ENCODE assay signal across 15 cellular contexts in genomic region chr3:72134989-72135451, GRCh38.
A peak's percentile ranks its signal among the peaks of the same experiment; 100 is the strongest.
DNase-seq lines count a peak whose midpoint lies in the region; ATAC-seq and TF ChIP-seq lines count a peak whose summit lies in the region.
"Had no signal": no experiment of that assay in that cellular context is flagged by ENCODE, and none has a peak within 500 bp of the region (broad histone marks: within the 10 kb centered on the region; RNA-seq: fewer than 3 reads in every experiment).

No MANE protein-coding gene starts in this region.

- H3K4me1 Mint-ChIP-seq in activated T-helper 17 cell treated with anti-CD3 and anti-CD28 coated beads, Interleukin-2, amount 50 U/mL, for 72 hours: peaks cover 8% of the 10 kb centered on the region

- H3K9me3 Mint-ChIP-seq in activated T-helper 17 cell treated with anti-CD3 and anti-CD28 coated beads, Interleukin-2, amount 50 U/mL, for 72 hours: no peaks in the 10 kb centered on the region

- no peak overlapping the region for H4K8ac ChIP-seq in mesenchymal stem cell (ENCODE audit: low read length)

- no peak overlapping the region for H3K14ac ChIP-seq in mesenchymal stem cell (ENCODE audit: low read length in 2 of 2)

- H3K79me1 ChIP-seq in mesenchymal stem cell (replicated peaks; ENCODE audit: low read length, poor library complexity, severe bottlenecking): no peaks in the 10 kb centered on the region

- no peak overlapping the region for H2AK5ac ChIP-seq in mesenchymal stem cell (ENCODE audit: low read length, severe bottlenecking)

- H3K27ac ChIP-seq in uterus: no peak overlapping the region
- no peak overlapping the region for H3K27ac ChIP-seq in mesenchymal stem cell (ENCODE audit: low read length, poor library complexity, severe bottlenecking)

- no peak overlapping the region for H3K9ac ChIP-seq in mesenchymal stem cell (ENCODE audit: low read length)

- peak overlapping the region; percentile 63 for H3K4me3 Mint-ChIP-seq in activated T-helper 17 cell treated with anti-CD3 and anti-CD28 coated beads, Interleukin-2, amount 50 U/mL, for 72 hours

- no peaks in the 10 kb centered on the region for H3K36me3 ChIP-seq in GM06990 (ENCODE audit: control insufficient read depth, insufficient read depth, low read length)
- no peaks in the 10 kb centered on the region for H3K36me3 ChIP-seq in uterus
- no peaks in the 10 kb centered on the region for H3K36me3 ChIP-seq in mesenchymal stem cell (ENCODE audit: control insufficient read depth in 1 of 2, insufficient read depth in 2 of 2, low read depth in 1 of 2, low read length in 2 of 2)

- TF ChIP-seq CTCF in GM06990 (IDR thresholded peaks at IDR 0.05; ENCODE audit: insufficient read depth, low read length, poor library complexity, severe bottlenecking) (no peak), uterus (IDR thresholded peaks at IDR 0.05) (no peak)

- H3K4me1 ChIP-seq in uterus (no peaks in the 10 kb centered on the region), mesenchymal stem cell (ENCODE audit: control insufficient read depth, insufficient read depth, low read depth, low read length) (no peaks in the 10 kb centered on the region)

- H3K4me3 ChIP-seq in GM06990 (replicated peaks; ENCODE audit: low read depth, low read length) (no peak overlapping the region), uterus (no peak overlapping the region), mesenchymal stem cell (ENCODE audit: insufficient read depth in 1 of 2, low read depth in 1 of 2, low read length in 2 of 2) (no peak overlapping the region)

- H3K4ac ChIP-seq in mesenchymal stem cell (ENCODE audit: low read depth in 1 of 2, low read length in 2 of 2): no peak overlapping the region

- WGBS in mesenchymal stem cell: 77% methylated on average over 6 of the region's 6 CpGs

- peaks cover 14% of the 10 kb centered on the region for H3K27me3 Mint-ChIP-seq in activated T-helper 17 cell treated with anti-CD3 and anti-CD28 coated beads, Interleukin-2, amount 50 U/mL, for 72 hours

- no peaks in the 10 kb centered on the region for H3K36me3 Mint-ChIP-seq in activated T-helper 17 cell treated with anti-CD3 and anti-CD28 coated beads, Interleukin-2, amount 50 U/mL, for 72 hours (ENCODE audit: low read depth)

- H3K23ac ChIP-seq in mesenchymal stem cell (ENCODE audit: low read length in 2 of 2): no peak overlapping the region

- no peak overlapping the region for H3K4me2 ChIP-seq in mesenchymal stem cell (ENCODE audit: low read length, poor library complexity, severe bottlenecking)

- peak; percentile 59 for ATAC-seq in GM19023 (IDR thresholded peaks at IDR 0.05; ENCODE audit: unreplicated experiment)
- ATAC-seq in HG03354 (IDR thresholded peaks at IDR 0.05; ENCODE audit: poor library complexity, severe bottlenecking, unreplicated experiment): peak; percentile 53
- peak; percentile 58 for ATAC-seq in activated T-helper 17 cell treated with anti-CD3 and anti-CD28 coated beads, Interleukin-2, amount 50 U/mL, for 72 hours (replicated peaks)
- no peak for ATAC-seq in Right ventricle myocardium inferior
- ATAC-seq in GM21367 (IDR thresholded peaks at IDR 0.05; ENCODE audit: unreplicated experiment): no peak

- DNase-seq in GM06990 (ENCODE audit: extremely low read depth, insufficient read length) (peak; percentile 39), Right ventricle myocardium inferior (ENCODE audit: missing footprints) (no peak), uterus (no peak), mesenchymal stem cell (no peak)
- DNase-seq: cerebellar nuclear complex; IMR-90; kidney glomerular epithelial cell; NCI-H2227 treated with DMSO at 0.1 percent for 48 hours; occipital lobe; SHP77 treated with DMSO at 0.1 percent for 48 hours; stimulated activated CD4-positive, alpha-beta T cell treated with anti-CD3 and anti-CD28 coated beads, Interleukin-2, amount 100 ng/mL, for 48 hours had no signal

- no peak overlapping the region for H2BK5ac ChIP-seq in mesenchymal stem cell (ENCODE audit: low read depth, low read length, poor library complexity, severe bottlenecking)

- H3K9me3 ChIP-seq in uterus: no peaks in the 10 kb centered on the region
- H3K9me3 ChIP-seq in mesenchymal stem cell (ENCODE audit: control insufficient read depth, low read length): peaks cover 4% of the 10 kb centered on the region

- no peak overlapping the region for H4K91ac ChIP-seq in mesenchymal stem cell (ENCODE audit: low read length)

- H2AFZ ChIP-seq in mesenchymal stem cell (ENCODE audit: low read depth, low read length): no peak overlapping the region

- peak overlapping the region; percentile 77 for H3K27ac Mint-ChIP-seq in activated T-helper 17 cell treated with anti-CD3 and anti-CD28 coated beads, Interleukin-2, amount 50 U/mL, for 72 hours

- no peaks in the 10 kb centered on the region for H3K27me3 ChIP-seq in GM06990 (replicated peaks; ENCODE audit: control insufficient read depth, insufficient read depth, low read length)
- H3K27me3 ChIP-seq in uterus: no peaks in the 10 kb centered on the region
- peaks cover 8 to 23% of the 10 kb centered on the region in 2 experiments for H3K27me3 ChIP-seq in mesenchymal stem cell (ENCODE audit: control insufficient read depth in 1 of 2, insufficient read depth in 1 of 2, low read length in 2 of 2)

- intact Hi-C loops in Right ventricle myocardium inferior (cut with DNase I): no loop called here
- intact Hi-C loops in uterus (cut with DNase I; ENCODE audit: low total_unique reads): no loop called here

- no peak overlapping the region for H2BK120ac ChIP-seq in mesenchymal stem cell (ENCODE audit: low read depth, low read length)

- no peak overlapping the region for H2BK12ac ChIP-seq in mesenchymal stem cell (ENCODE audit: low read length in 2 of 2)

- TF ChIP-seq POLR2A in uterus (IDR thresholded peaks at IDR 0.05): no peak

- no peak overlapping the region for H2BK15ac ChIP-seq in mesenchymal stem cell (ENCODE audit: low read depth, poor library complexity, severe bottlenecking)

- H3K18ac ChIP-seq in mesenchymal stem cell (ENCODE audit: low read depth in 1 of 2, low read length in 2 of 2): no peak overlapping the region

Comparison
In these comparisons a context has a peak if more than half of its experiments do, and no peak if none do; other contexts are left out.
1. ATAC-seq: peak in GM19023 (single experiment), HG03354 (single experiment) and activated T-helper 17 cell treated with anti-CD3 and anti-CD28 coated beads, Interleukin-2, amount 50 U/mL, for 72 hours (single experiment); none in Right ventricle myocardium inferior (single experiment) and GM21367 (single experiment).